ENCODE assay signal across 1 cellular context in the genomic region with DNA sequence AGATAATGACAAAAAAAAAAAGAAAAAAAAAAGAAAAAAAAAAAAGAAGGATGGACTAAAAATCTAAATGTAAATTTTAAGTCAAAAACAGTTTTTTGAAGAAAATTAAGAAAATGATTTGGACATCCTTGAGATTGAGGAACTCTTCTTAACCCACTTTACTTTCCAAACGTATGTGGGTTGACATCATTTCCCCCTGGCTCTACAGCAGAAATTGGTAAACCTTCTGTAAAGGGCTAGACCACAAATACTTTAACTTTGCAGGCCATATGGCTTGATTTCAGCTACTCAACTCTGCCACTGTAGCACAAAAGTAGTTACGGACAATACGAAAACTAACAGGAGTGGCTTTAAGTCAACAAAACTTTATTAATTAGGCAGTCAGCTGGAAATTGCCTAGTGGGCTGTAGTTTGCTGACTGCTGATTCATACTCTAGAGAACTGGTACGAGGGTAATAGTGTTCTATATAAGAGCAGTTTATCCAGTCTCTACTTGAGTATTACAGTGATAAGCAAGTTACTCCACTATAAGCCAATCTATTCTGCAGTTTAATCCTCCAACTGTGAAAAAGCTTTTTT.
TF ChIP-seq lines count a peak whose summit lies in the region.

No MANE protein-coding gene starts in this region.

TF ChIP-seq in K562, 482 proteins besides CTCF, POLR2A, EP300 and RAD21 (continued from another document):
- TF ChIP-seq, protein P1, sequence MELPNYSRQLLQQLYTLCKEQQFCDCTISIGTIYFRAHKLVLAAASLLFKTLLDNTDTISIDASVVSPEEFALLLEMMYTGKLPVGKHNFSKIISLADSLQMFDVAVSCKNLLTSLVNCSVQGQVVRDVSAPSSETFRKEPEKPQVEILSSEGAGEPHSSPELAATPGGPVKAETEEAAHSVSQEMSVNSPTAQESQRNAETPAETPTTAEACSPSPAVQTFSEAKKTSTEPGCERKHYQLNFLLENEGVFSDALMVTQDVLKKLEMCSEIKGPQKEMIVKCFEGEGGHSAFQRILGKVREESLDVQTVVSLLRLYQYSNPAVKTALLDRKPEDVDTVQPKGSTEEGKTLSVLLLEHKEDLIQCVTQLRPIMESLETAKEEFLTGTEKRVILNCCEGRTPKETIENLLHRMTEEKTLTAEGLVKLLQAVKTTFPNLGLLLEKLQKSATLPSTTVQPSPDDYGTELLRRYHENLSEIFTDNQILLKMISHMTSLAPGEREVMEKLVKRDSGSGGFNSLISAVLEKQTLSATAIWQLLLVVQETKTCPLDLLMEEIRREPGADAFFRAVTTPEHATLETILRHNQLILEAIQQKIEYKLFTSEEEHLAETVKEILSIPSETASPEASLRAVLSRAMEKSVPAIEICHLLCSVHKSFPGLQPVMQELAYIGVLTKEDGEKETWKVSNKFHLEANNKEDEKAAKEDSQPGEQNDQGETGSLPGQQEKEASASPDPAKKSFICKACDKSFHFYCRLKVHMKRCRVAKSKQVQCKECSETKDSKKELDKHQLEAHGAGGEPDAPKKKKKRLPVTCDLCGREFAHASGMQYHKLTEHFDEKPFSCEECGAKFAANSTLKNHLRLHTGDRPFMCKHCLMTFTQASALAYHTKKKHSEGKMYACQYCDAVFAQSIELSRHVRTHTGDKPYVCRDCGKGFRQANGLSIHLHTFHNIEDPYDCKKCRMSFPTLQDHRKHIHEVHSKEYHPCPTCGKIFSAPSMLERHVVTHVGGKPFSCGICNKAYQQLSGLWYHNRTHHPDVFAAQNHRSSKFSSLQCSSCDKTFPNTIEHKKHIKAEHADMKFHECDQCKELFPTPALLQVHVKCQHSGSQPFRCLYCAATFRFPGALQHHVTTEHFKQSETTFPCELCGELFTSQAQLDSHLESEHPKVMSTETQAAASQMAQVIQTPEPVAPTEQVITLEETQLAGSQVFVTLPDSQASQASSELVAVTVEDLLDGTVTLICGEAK (IDR thresholded peaks at IDR 0.05): peak; percentile 62
- TF ChIP-seq, protein P1 (CRISPR knock-in tag; IDR thresholded peaks at IDR 0.05): no peak
